Comparison of ENCODE assay signal across 9 cellular contexts in genomic region chr2:97661927-97662326, GRCh38. TPM values are rescaled to one million over a fixed set of nuclear protein-coding genes. Genes with fewer than 3 reads are reported as not detected.
DNase-seq lines count a peak whose midpoint lies in the region; ATAC-seq, FAIRE-seq and TF ChIP-seq lines count a peak whose summit lies in the region.
"Had no signal": no experiment of that assay in that cellular context is flagged by ENCODE, and none has a peak within 500 bp of the region (broad histone marks: within the 10 kb centered on the region; RNA-seq: fewer than 3 reads in every experiment).

No MANE protein-coding gene starts in this region.

- H3K79me2 ChIP-seq in DND-41 (ENCODE audit: insufficient read depth, low read length) (peaks cover 42% of the 10 kb centered on the region), MM.1S (ENCODE audit: low read length) (peaks cover 38% of the 10 kb centered on the region)

- peaks cover 7% of the 10 kb centered on the region for H3K36me3 Mint-ChIP-seq in progenitor cell of endocrine pancreas (ENCODE audit: insufficient read depth)

- peaks cover 34% of the 10 kb centered on the region for H3K4me1 ChIP-seq in DND-41 (ENCODE audit: insufficient read depth, low read length)
- H3K4me1 ChIP-seq in MM.1S (ENCODE audit: low read length): peaks cover 9% of the 10 kb centered on the region; the same call in 1 of the 2 replicates
- H3K4me1 ChIP-seq in ectodermal cell (ENCODE audit: control insufficient read depth, insufficient read depth, low read length): peaks cover 16% of the 10 kb centered on the region
- peaks cover 6 to 18% of the 10 kb centered on the region in 2 donors for H3K4me1 ChIP-seq in kidney (ENCODE audit: control insufficient read depth in 1 of 2, insufficient read depth in 1 of 2, low read depth in 1 of 2, low read length in 2 of 2)

- H3K4me2 ChIP-seq in DND-41 (ENCODE audit: insufficient read depth, low read length) (peak overlapping the region; percentile 74), MM.1S (ENCODE audit: low read depth, low read length) (peak overlapping the region; percentile 78; the same call in 1 of the 2 replicates)

- H3K27me3 ChIP-seq in DND-41 (ENCODE audit: insufficient read depth, low read length, poor library complexity): no peaks in the 10 kb centered on the region
- no peaks in the 10 kb centered on the region for H3K27me3 ChIP-seq in MM.1S (replicated peaks; ENCODE audit: insufficient read depth, low read length)
- no peaks in the 10 kb centered on the region for H3K27me3 ChIP-seq in ectodermal cell (ENCODE audit: control insufficient read depth, insufficient read depth, low read length, poor library complexity, severe bottlenecking)

- peak overlapping the region; percentile 61 for H3K9ac ChIP-seq in DND-41 (ENCODE audit: low read depth, low read length)
- no peak overlapping the region for H3K9ac ChIP-seq in MM.1S (ENCODE audit: low read length)
- peak overlapping the region in 1 of 2 donors; percentile 98 for H3K9ac ChIP-seq in kidney (ENCODE audit: low read length in 2 of 2)

- H3K4me3 ChIP-seq in DND-41 (ENCODE audit: low read depth in 1 of 2, low read length in 2 of 2) (peak overlapping the region in 1 of 2 experiments; percentile 60; a peak in 2 of 4 replicates), MM.1S (ENCODE audit: low read length) (0 out of 2 replicates have a peak overlapping the region, but pooled peaks have one; percentile 86), ectodermal cell (ENCODE audit: insufficient read depth, low read depth, low read length) (peak overlapping the region; percentile 58), kidney (ENCODE audit: low read length in 2 of 2) (peak overlapping the region in 1 of 2 donors; percentile 85)

- H3K27ac Mint-ChIP-seq in progenitor cell of endocrine pancreas: peak overlapping the region; percentile 97

- H3F3A ChIP-seq in MM.1S (ENCODE audit: insufficient read depth, low read length): peaks cover 10% of the 10 kb centered on the region; the same call in 1 of the 2 replicates

- no peaks in the 10 kb centered on the region for H3K27me3 Mint-ChIP-seq in progenitor cell of endocrine pancreas

- H4K20me1 ChIP-seq in DND-41 (ENCODE audit: insufficient read depth, low read length): peaks cover 39% of the 10 kb centered on the region
- H4K20me1 ChIP-seq in MM.1S (ENCODE audit: insufficient read depth, low read length): no peaks in the 10 kb centered on the region

- no peaks in the 10 kb centered on the region for H3K9me3 Mint-ChIP-seq in progenitor cell of endocrine pancreas (ENCODE audit: low read depth)

- H2AFZ ChIP-seq in DND-41 (ENCODE audit: low read depth, low read length) (no peak overlapping the region), MM.1S (ENCODE audit: low read length) (no peak overlapping the region)

- H3K9me3 ChIP-seq in DND-41 (ENCODE audit: insufficient read depth, low read length, severe bottlenecking): no peaks in the 10 kb centered on the region
- no peaks in the 10 kb centered on the region for H3K9me3 ChIP-seq in MM.1S (replicated peaks; ENCODE audit: insufficient read depth, low read length)
- H3K9me3 ChIP-seq in ectodermal cell (ENCODE audit: control insufficient read depth, low read length): no peaks in the 10 kb centered on the region
- no peaks in the 10 kb centered on the region for H3K9me3 ChIP-seq in kidney (ENCODE audit: control insufficient read depth in 1 of 2, low read length in 2 of 2)

- no peak for DNase-seq in DND-41
- no peak for DNase-seq in MM.1S
- DNase-seq in progenitor cell of endocrine pancreas (ENCODE audit: low spot score, unreplicated experiment): no peak
- no peak for DNase-seq in kidney
- no peak for DNase-seq in SIG-M5 (lab: John Stamatoyannopoulos, UW)
- DNase-seq in HuH-7 (ENCODE audit: low spot score): no peak
- DNase-seq in DMS153 (lab: John Stamatoyannopoulos, UW): no peak
- DNase-seq: NCI-H187 treated with DMSO at 0.1 percent for 48 hours had no signal

- TF ChIP-seq CTCF in DND-41 (IDR thresholded peaks at IDR 0.05; ENCODE audit: borderline replicate concordance, extremely low read depth, low read length, poor library complexity, severe bottlenecking): no peak
- no peak for TF ChIP-seq CTCF in MM.1S (IDR thresholded peaks at IDR 0.05; ENCODE audit: low read length)
- TF ChIP-seq CTCF in progenitor cell of endocrine pancreas (IDR thresholded peaks at IDR 0.05; ENCODE audit: unreplicated experiment): no peak
- TF ChIP-seq CTCF in kidney (IDR thresholded peaks at IDR 0.05; ENCODE audit: borderline replicate concordance, extremely low read depth, insufficient read depth): no peak

- FAIRE-seq in kidney (lab: Jason Lieb, UNC): no peak

- H3K27ac ChIP-seq in DND-41 (ENCODE audit: low read length): peak overlapping the region; percentile 69
- no peak overlapping the region for H3K27ac ChIP-seq in MM.1S (ENCODE audit: low read length)
- H3K27ac ChIP-seq in ectodermal cell (ENCODE audit: insufficient read depth, low read depth, low read length, poor library complexity, severe bottlenecking): no peak overlapping the region
- H3K27ac ChIP-seq in kidney (ENCODE audit: low read depth in 2 of 2, low read length in 2 of 2): no peak overlapping the region

- peaks cover 17% of the 10 kb centered on the region for H3K4me1 Mint-ChIP-seq in progenitor cell of endocrine pancreas (ENCODE audit: low read depth)

- intact Hi-C loops in kidney (cut with DNase I): no loop called here

- no peak for ATAC-seq in DND-41 (ENCODE audit: insufficient read depth, low read depth)

- no peaks in the 10 kb centered on the region for H3K9me2 ChIP-seq in MM.1S (replicated peaks; ENCODE audit: insufficient read depth, low read length)

- peak overlapping the region; percentile 91 for H3K4me3 Mint-ChIP-seq in progenitor cell of endocrine pancreas (ENCODE audit: low read depth)

- WGBS in ectodermal cell, 2 experiments: 92% methylated on average over 6 of the region's 6 CpGs

- H3K36me3 ChIP-seq in DND-41 (ENCODE audit: insufficient read depth, low read length) (peaks cover 52% of the 10 kb centered on the region), MM.1S (replicated peaks; ENCODE audit: insufficient read depth, low read length) (0 out of 2 replicates have a peak, but pooled peaks cover 5% of the 10 kb centered on the region), ectodermal cell (ENCODE audit: control insufficient read depth, insufficient read depth, low read length) (peaks cover 23% of the 10 kb centered on the region), kidney (ENCODE audit: control insufficient read depth in 1 of 2, insufficient read depth in 2 of 2, low read length in 2 of 2) (peaks cover 11 to 16% of the 10 kb centered on the region in 2 donors)

RNA-seq across cellular contexts. Expression of gene ACTR1B, which starts 1.9 kb away (rescaled TPM):
- polyA plus RNA-seq in ectodermal cell (2013, experiment 1 of 4): 67.5 TPM
- polyA plus RNA-seq in ectodermal cell (2013, experiment 2 of 4): 70.2 TPM
- polyA plus RNA-seq in ectodermal cell (2013, experiment 3 of 4): 64.8 TPM
- 68.6 TPM for polyA plus RNA-seq in ectodermal cell (2013, experiment 4 of 4)
- 87.4 and 88.5 TPM in 2 replicates for total RNA-seq in progenitor cell of endocrine pancreas
- 76.7 TPM for total RNA-seq in kidney
- polyA plus RNA-seq in kidney (ENCODE audit: insufficient read depth, low read depth, low replicate concordance): 62.4 TPM

RNA-seq across cellular contexts. Expression of gene C2orf92, which starts 7.6 kb away (rescaled TPM):
- 7.6 TPM for polyA plus RNA-seq in ectodermal cell (2013, experiment 1 of 4)
- polyA plus RNA-seq in ectodermal cell (2013, experiment 2 of 4): 11.6 TPM
- polyA plus RNA-seq in ectodermal cell (2013, experiment 3 of 4): 8.1 TPM
- polyA plus RNA-seq in ectodermal cell (2013, experiment 4 of 4): 9.6 TPM
- total RNA-seq in progenitor cell of endocrine pancreas (15.9 and 17.4 TPM in 2 replicates), kidney (7.3 TPM)
- 3.3 TPM for polyA plus RNA-seq in kidney (ENCODE audit: insufficient read depth, low read depth, low replicate concordance)

RNA-seq across cellular contexts. Expression of gene COX5B, which starts 16.1 kb away (rescaled TPM):
- polyA plus RNA-seq in ectodermal cell (2013, experiment 1 of 4): 211 TPM
- 185 TPM for polyA plus RNA-seq in ectodermal cell (2013, experiment 2 of 4)
- polyA plus RNA-seq in ectodermal cell (2013, experiment 3 of 4): 240 TPM
- 262 TPM for polyA plus RNA-seq in ectodermal cell (2013, experiment 4 of 4)
- total RNA-seq in progenitor cell of endocrine pancreas: 157 and 161 TPM in 2 replicates
- 238 TPM for total RNA-seq in kidney
- 1,246 TPM for polyA plus RNA-seq in kidney (ENCODE audit: insufficient read depth, low read depth, low replicate concordance)

RNA-seq across cellular contexts. Expression of gene ZAP70, which starts 51.4 kb away (rescaled TPM):
- polyA plus RNA-seq in ectodermal cell (2013, experiment 1 of 4): 0.52 TPM
- 0.25 TPM for polyA plus RNA-seq in ectodermal cell (2013, experiment 2 of 4)
- 0.53 TPM for polyA plus RNA-seq in ectodermal cell (2013, experiment 3 of 4)
- polyA plus RNA-seq in ectodermal cell (2013, experiment 4 of 4): 0.69 TPM
- total RNA-seq in progenitor cell of endocrine pancreas (2.6 and 3.8 TPM in 2 replicates), kidney (15.0 TPM)
- 0.37 TPM for polyA plus RNA-seq in kidney (ENCODE audit: insufficient read depth, low read depth, low replicate concordance)
